8 cellular contexts compared by ENCODE assay signal in genomic region chr3:16884084-16884747, GRCh38. TPM values are rescaled to one million over a fixed set of nuclear protein-coding genes. Genes with fewer than 3 reads are reported as not detected.
A peak's percentile ranks its signal among the peaks of the same experiment; 100 is the strongest.
DNase-seq lines count a peak whose midpoint lies in the region; ATAC-seq and TF ChIP-seq lines count a peak whose summit lies in the region.

No MANE protein-coding gene starts in this region.

- peak overlapping the region; percentile 60 for H4K12ac ChIP-seq in trophoblast cell (ENCODE audit: low read depth, low read length)

- H3K18ac ChIP-seq in trophoblast cell (ENCODE audit: low read length): peak overlapping the region; percentile 52

- no peak overlapping the region for H3K4ac ChIP-seq in trophoblast cell (ENCODE audit: low read depth, low read length)

- peaks cover 42% of the 10 kb centered on the region for H3K79me2 ChIP-seq in OCI-LY1 (ENCODE audit: insufficient read depth, low read length)
- peaks cover 2% of the 10 kb centered on the region for H3K79me2 ChIP-seq in trophoblast cell (ENCODE audit: control insufficient read depth, insufficient read depth, low read length, poor library complexity)

- peaks cover 13% of the 10 kb centered on the region for H3K79me1 ChIP-seq in trophoblast cell (ENCODE audit: low read length)

- H3K36me3 ChIP-seq in OCI-LY1 (ENCODE audit: insufficient read depth, low read length): no peaks in the 10 kb centered on the region
- H3K36me3 ChIP-seq in trophoblast cell (ENCODE audit: control insufficient read depth in 1 of 2, insufficient read depth in 2 of 2, low read length in 2 of 2): no peaks in the 10 kb centered on the region
- no peaks in the 10 kb centered on the region for H3K36me3 ChIP-seq in urinary bladder (ENCODE audit: insufficient read depth)

- H3K23ac ChIP-seq in trophoblast cell (ENCODE audit: low read length): no peak overlapping the region

- H4K91ac ChIP-seq in trophoblast cell (ENCODE audit: low read depth, low read length): peak overlapping the region; percentile 60

- H3F3A ChIP-seq in OCI-LY1 (ENCODE audit: insufficient read depth, low read length): no peaks in the 10 kb centered on the region

- H3K9ac ChIP-seq in OCI-LY1 (ENCODE audit: low read length) (peak overlapping the region; percentile 99), trophoblast cell (ENCODE audit: low read length) (peak overlapping the region; percentile 55)

- H4K20me1 ChIP-seq in OCI-LY1 (ENCODE audit: insufficient read depth, low read length): no peaks in the 10 kb centered on the region

- peak; percentile 91 for DNase-seq in GM13977 (ENCODE audit: low spot score)
- DNase-seq in activated gamma-delta T cell (lab: John Stamatoyannopoulos, UW): peak; percentile 45
- DNase-seq in glomerular visceral epithelial cell (ENCODE audit: extremely low spot score): peak; percentile 32
- DNase-seq in trophoblast cell: peak in 1 of 2 donors; percentile 50
- no peak for DNase-seq in T1000 (lab: John Stamatoyannopoulos, UW)

- TF ChIP-seq CTCF in GM13977 (IDR thresholded peaks at IDR 0.05; ENCODE audit: extremely low read depth, insufficient read depth, missing control alignments) (peak; percentile 81), OCI-LY1 (IDR thresholded peaks at IDR 0.05; ENCODE audit: low read length) (peak; percentile 69)

- WGBS in trophoblast cell (ENCODE audit: extremely low coverage, insufficient coverage, insufficient read length): no CpG with 5 or more reads among the region's 81 CpGs
- 5% methylated on average over 81 of the region's 81 CpGs for WGBS in urinary bladder

- no peaks in the 10 kb centered on the region for H3K9me2 ChIP-seq in OCI-LY1 (ENCODE audit: low read depth, low read length)

- H2BK120ac ChIP-seq in trophoblast cell (ENCODE audit: insufficient read depth, low read length, poor library complexity): peak overlapping the region; percentile 79

- no peaks in the 10 kb centered on the region for H3K27me3 ChIP-seq in OCI-LY1 (ENCODE audit: insufficient read depth, low read length)
- H3K27me3 ChIP-seq in trophoblast cell (ENCODE audit: insufficient read depth, low read length): no peaks in the 10 kb centered on the region

- H3K9me3 ChIP-seq in OCI-LY1 (ENCODE audit: low read length) (no peaks in the 10 kb centered on the region), trophoblast cell (ENCODE audit: insufficient read depth, low read depth, low read length) (no peaks in the 10 kb centered on the region)

- peak overlapping the region; percentile 42 for H3K14ac ChIP-seq in trophoblast cell (ENCODE audit: low read length)

- peak; percentile 29 for ATAC-seq in HG02763 (IDR thresholded peaks at IDR 0.05; ENCODE audit: unreplicated experiment)

- H4K8ac ChIP-seq in trophoblast cell (ENCODE audit: low read depth, low read length): peak overlapping the region; percentile 64

- no peak overlapping the region for H2AFZ ChIP-seq in OCI-LY1 (ENCODE audit: low read length)
- peak overlapping the region; percentile 66 for H2AFZ ChIP-seq in trophoblast cell (ENCODE audit: insufficient read depth, low read length, poor library complexity)

- peak overlapping the region; percentile 25 for H2BK12ac ChIP-seq in trophoblast cell (ENCODE audit: low read length)

- no peak overlapping the region for H2BK5ac ChIP-seq in trophoblast cell (ENCODE audit: low read depth, low read length, poor library complexity)

- in situ Hi-C loops in GM13977 (cut with MboI; ENCODE audit: low pct_unique_long_range_greater_than_20kb, low sequenced_read_pairs, unreplicated experiment): no loop called here

- peak overlapping the region; percentile 98 for H3K4me3 ChIP-seq in OCI-LY1 (ENCODE audit: low read depth, low read length, poor library complexity, severe bottlenecking)
- H3K4me3 ChIP-seq in trophoblast cell (ENCODE audit: low read depth, low read length): peak overlapping the region; percentile 83
- peak overlapping the region; percentile 95 for H3K4me3 ChIP-seq in urinary bladder (ENCODE audit: low read depth, low read length)

- no peak overlapping the region for H2AK5ac ChIP-seq in trophoblast cell (ENCODE audit: low read length)

- H3K4me1 ChIP-seq in OCI-LY1 (ENCODE audit: insufficient read depth, low read length, severe bottlenecking) (peaks cover 37% of the 10 kb centered on the region), trophoblast cell (ENCODE audit: control insufficient read depth in 1 of 2, insufficient read depth in 2 of 2, low read length in 2 of 2) (peaks cover 6 to 13% of the 10 kb centered on the region in 2 experiments), urinary bladder (ENCODE audit: insufficient read depth) (no peaks in the 10 kb centered on the region)

- H3K4me2 ChIP-seq in OCI-LY1 (ENCODE audit: low read length) (peak overlapping the region; percentile 69), trophoblast cell (ENCODE audit: low read length) (peak overlapping the region; percentile 78)

- H3K27ac ChIP-seq in OCI-LY1 (ENCODE audit: low read depth, low read length, poor library complexity, severe bottlenecking) (peak overlapping the region; percentile 89), trophoblast cell (ENCODE audit: low read depth, low read length) (no peak overlapping the region), urinary bladder (ENCODE audit: low read depth) (peak overlapping the region; percentile 80)

RNA-seq across cellular contexts. Expression of gene PLCL2, which starts 0.5 kb away (rescaled TPM):
- 5.8 and 5.9 TPM in 2 replicates for polyA plus RNA-seq in trophoblast cell (2013)
- total RNA-seq in urinary bladder: 23.0 TPM
- polyA plus RNA-seq in urinary bladder: 2.7 TPM
